17 cellular contexts compared by ENCODE assay signal in genomic region chr15:38878946-38879345, GRCh38.
A peak's percentile ranks its signal among the peaks of the same experiment; 100 is the strongest.
DNase-seq lines count a peak whose midpoint lies in the region; ATAC-seq and TF ChIP-seq lines count a peak whose summit lies in the region.
"Had no signal": no experiment of that assay in that cellular context is flagged by ENCODE, and none has a peak within 500 bp of the region (broad histone marks: within the 10 kb centered on the region; RNA-seq: fewer than 3 reads in every experiment).

No MANE protein-coding gene starts in this region.

- no peak overlapping the region for H3K27ac ChIP-seq in HEK293 (ENCODE audit: extremely low read depth, low read depth, low read length)
- H3K27ac ChIP-seq: BLaER1, foreskin keratinocyte had no signal

- H3K4me3 ChIP-seq in HEK293 (ENCODE audit: low read depth, low read length) = no peak overlapping the region
- H3K4me3 ChIP-seq: BLaER1 had no signal

- CTCF ChIA-PET in HEK293 (lab: Yijun Ruan, JAX) = no interaction called here

- POLR2A ChIA-PET in HEK293 (lab: Yijun Ruan, JAX) = no interaction called here

- H3K36me3 ChIP-seq in HEK293 (ENCODE audit: control insufficient read depth in 2 of 2, insufficient read depth in 1 of 2, low read length in 2 of 2) = no peaks in the 10 kb centered on the region
- H3K36me3 ChIP-seq: BLaER1 had no signal

- H3K4me1 ChIP-seq in HEK293 (ENCODE audit: control insufficient read depth, insufficient read depth, low read length) = no peaks in the 10 kb centered on the region
- H3K4me1 ChIP-seq: BLaER1, foreskin keratinocyte had no signal

- H3K9me3 ChIP-seq in HEK293 (ENCODE audit: control insufficient read depth, insufficient read depth, low read depth, low read length) = no peaks in the 10 kb centered on the region
- H3K9me3 ChIP-seq: BLaER1 had no signal

- DNase-seq in DMS53 (lab: John Stamatoyannopoulos, UW) = peak; percentile 32
- DNase-seq in DMS53 treated with DMSO at 0.1 percent for 48 hours (lab: John Stamatoyannopoulos, UW; ENCODE audit: unreplicated experiment) = no peak
- peak; percentile 16 for DNase-seq in SK-N-DZ (ENCODE audit: low spot score)
- peak; percentile 39 for DNase-seq in islet precursor cell
- no peak for DNase-seq in SHP77 treated with DMSO at 0.1 percent for 48 hours (lab: John Stamatoyannopoulos, UW)
- no peak for DNase-seq in epidermal melanocyte (ENCODE audit: insufficient read length, low spot score)
- DNase-seq: 8988T; activated CD8-positive, alpha-beta T cell treated with anti-CD3 and anti-CD28 coated beads for 36 hours; activated naive CD4-positive, alpha-beta T cell treated with anti-CD3 and anti-CD28 coated beads, Interleukin-2, amount 10 ng/mL, durations not matched to agents 7 days and 5 days; activated T-cell treated with anti-CD3 and anti-CD28 coated beads, Interleukin-2, amount 50 U/mL, for 4 hours; foreskin keratinocyte; NCI-H2227 treated with DMSO at 0.1 percent for 48 hours; T-helper 17 cell had no signal

- ATAC-seq in GM21723 (IDR thresholded peaks at IDR 0.05; ENCODE audit: unreplicated experiment) = no peak
- ATAC-seq: activated CD8-positive, alpha-beta T cell treated with anti-CD3 and anti-CD28 coated beads for 36 hours; activated T-cell treated with anti-CD3 and anti-CD28 coated beads, Interleukin-2, amount 50 U/mL, for 4 hours; foreskin keratinocyte; stimulated activated effector memory CD8-positive, alpha-beta T cell treated with anti-CD3 and anti-CD28 coated beads, Interleukin-12 subunit alpha, Interleukin-12 subunit beta, amount 100 ng/mL, for 72 hours; T-helper 17 cell had no signal

- no peak for TF ChIP-seq CTCF in HEK293 (tag by site-specific recombination; IDR thresholded peaks at IDR 0.05)

TF ChIP-seq in HEK293, 187 proteins besides CTCF, POLR2A, EP300 and RAD21:
- TF ChIP-seq ZNF292 (tag by site-specific recombination; IDR thresholded peaks at IDR 0.05; ENCODE audit: borderline replicate concordance, low read depth) (no peak), BCL6B (tag by site-specific recombination; IDR thresholded peaks at IDR 0.05) (0 out of 2 replicates have a peak, but pooled peaks have one; percentile 7), ZNF544 (tag by site-specific recombination; IDR thresholded peaks at IDR 0.05) (peak; percentile 64; the same call in 1 of the 2 replicates), ZNF776 (tag by site-specific recombination; IDR thresholded peaks at IDR 0.05; ENCODE audit: borderline replicate concordance) (0 out of 2 replicates have a peak, but pooled peaks have one; percentile 64)
TF ChIP-seq in HEK293: peak in this region for 3.

Comparison
In these comparisons a context has a peak if more than half of its experiments do, and no peak if none do; other contexts are left out.
1. DNase-seq: peak in DMS53 (single experiment), SK-N-DZ (single experiment) and islet precursor cell (single experiment); none in DMS53 treated with DMSO at 0.1 percent for 48 hours (single experiment), SHP77 treated with DMSO at 0.1 percent for 48 hours (single experiment) and epidermal melanocyte (single experiment).